8 cellular contexts compared by ENCODE assay signal in the genomic region with DNA sequence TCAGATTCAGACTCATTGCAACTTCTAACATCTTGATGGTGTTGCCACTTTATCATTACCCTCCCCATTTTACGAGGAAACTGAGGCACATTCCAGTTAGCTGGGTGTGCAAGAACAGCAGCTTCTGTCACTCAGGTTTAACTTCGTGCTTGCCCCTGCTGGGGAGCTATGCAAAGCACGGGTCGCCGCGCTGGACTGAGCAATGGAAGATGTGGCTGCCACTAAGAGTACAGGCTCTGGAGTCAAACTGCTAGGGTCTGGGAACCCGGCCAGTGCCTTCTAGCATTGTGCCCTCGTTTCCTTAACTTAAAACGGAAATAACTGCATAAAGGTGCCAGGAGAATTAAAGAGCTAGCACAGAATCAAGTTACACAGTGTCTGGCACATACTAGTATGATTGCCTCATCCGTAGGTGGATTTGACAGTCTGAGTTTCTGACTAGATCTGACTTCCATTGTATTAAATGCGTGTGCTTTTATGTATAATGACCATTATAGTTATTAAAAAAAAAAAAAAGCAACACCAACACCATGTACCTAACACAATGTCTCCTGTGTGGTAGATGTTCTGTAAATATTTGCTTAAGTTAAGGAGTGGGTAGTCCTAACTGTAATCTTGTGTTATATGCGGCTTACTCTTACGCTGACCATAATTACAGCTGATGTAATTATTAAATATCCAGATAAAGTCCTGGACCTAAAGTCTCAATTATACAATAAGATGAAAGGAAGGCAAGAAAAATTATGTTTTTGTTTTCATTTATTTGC. TPM values are rescaled to one million over a fixed set of nuclear protein-coding genes. Genes with fewer than 3 reads are reported as not detected.
DNase-seq lines count a peak whose midpoint lies in the region; ATAC-seq and TF ChIP-seq lines count a peak whose summit lies in the region.

No MANE protein-coding gene starts in this region.

- H3K36me3 ChIP-seq in BLaER1 treated with 17β-estradiol and CSF1 and Interleukin-3, amounts not matched to agents 10 nM and 100 nM = peaks cover 23 to 44% (median 40%) of the 10 kb centered on the region in 11 experiments
- peaks cover 0 to 30% (median 0%) of the 10 kb centered on the region in 3 donors for H3K36me3 ChIP-seq in esophagus squamous epithelium
- peaks cover 0 to 18% (median 4%) of the 10 kb centered on the region in 3 experiments for H3K36me3 ChIP-seq in naive thymus-derived CD4-positive, alpha-beta T cell (ENCODE audit: control insufficient read depth in 2 of 3, insufficient read depth in 3 of 3, low read length in 3 of 3)

- peak overlapping the region; percentile 80 to 95 (median 88) for H3K4me2 ChIP-seq in BLaER1 treated with 17β-estradiol and CSF1 and Interleukin-3, amounts not matched to agents 10 nM and 100 nM

- peaks cover 0 to 8% (median 0%) of the 10 kb centered on the region in 5 donors for H3K27me3 Mint-ChIP-seq in naive thymus-derived CD4-positive, alpha-beta T cell

- H3K27ac ChIP-seq in BLaER1 treated with 17β-estradiol and CSF1 and Interleukin-3, amounts not matched to agents 10 nM and 100 nM = peak overlapping the region; percentile 94 to 99 (median 97)
- peak overlapping the region; percentile 79 to 98 (median 92) for H3K27ac ChIP-seq in esophagus squamous epithelium
- H3K27ac ChIP-seq in naive thymus-derived CD4-positive, alpha-beta T cell (ENCODE audit: low read depth, low read length) = peak overlapping the region; percentile 68

- intact Hi-C loops in esophagus squamous epithelium (cut with DNase I) = no loop called here
- intact Hi-C loops in naive thymus-derived CD4-positive, alpha-beta T cell (cut with micrococcal nuclease) = loop anchor here (2.0 to 10.0 kb wide), 5 partner anchors 27 to 673 kb away; a partner anchor contains a TSS

- ATAC-seq in GM18907 (IDR thresholded peaks at IDR 0.05; ENCODE audit: unreplicated experiment) = peak; percentile 83
- ATAC-seq in HG03097 (IDR thresholded peaks at IDR 0.05; ENCODE audit: low FRiP score, unreplicated experiment) = peak; percentile 62
- peak; percentile 75 for ATAC-seq in naive thymus-derived CD4-positive, alpha-beta T cell

- peak in 2 of 4 donors; percentile 10 to 27 for TF ChIP-seq POLR2A in esophagus squamous epithelium (IDR thresholded peaks at IDR 0.05)

- peak overlapping the region; percentile 77 to 96 (median 93) for H3K4me3 Mint-ChIP-seq in naive thymus-derived CD4-positive, alpha-beta T cell

- 9% methylated on average over 8 to 12 of the region's 13 CpGs for WGBS in esophagus squamous epithelium, 2 donors

- peak overlapping the region; percentile 71 to 93 (median 89) for H3K27ac Mint-ChIP-seq in naive thymus-derived CD4-positive, alpha-beta T cell

- CTCF ChIA-PET in naive thymus-derived CD4-positive, alpha-beta T cell (lab: Charles Lee) = no interaction called here

- H4K20me1 ChIP-seq in BLaER1 treated with 17β-estradiol and CSF1 and Interleukin-3, amounts not matched to agents 10 nM and 100 nM = peaks cover 0 to 24% (median 17%) of the 10 kb centered on the region in 11 experiments; a peak in 13 of 22 replicates

- no peaks in the 10 kb centered on the region for H3K27me3 ChIP-seq in BLaER1 treated with 17β-estradiol and CSF1 and Interleukin-3, amounts not matched to agents 10 nM and 100 nM
- no peaks in the 10 kb centered on the region for H3K27me3 ChIP-seq in esophagus squamous epithelium
- H3K27me3 ChIP-seq in naive thymus-derived CD4-positive, alpha-beta T cell (ENCODE audit: control insufficient read depth in 2 of 2, insufficient read depth in 2 of 2, low read length in 2 of 2) = no peaks in the 10 kb centered on the region

- H3K9ac ChIP-seq in BLaER1 treated with 17β-estradiol and CSF1 and Interleukin-3, amounts not matched to agents 10 nM and 100 nM = peak overlapping the region; percentile 90 to 98 (median 96)

- peak in 3 of 6 experiments; percentile 13 to 29 (median 19) for TF ChIP-seq CTCF in esophagus squamous epithelium (IDR thresholded peaks at IDR 0.05)

- H3K9me3 Mint-ChIP-seq in naive thymus-derived CD4-positive, alpha-beta T cell = peaks cover 0 to 52% (median 22%) of the 10 kb centered on the region in 11 donors

- POLR2A ChIA-PET in naive thymus-derived CD4-positive, alpha-beta T cell (lab: Charles Lee) = interaction anchor here (1.9 kb wide), 1 partner anchor 88 kb away, joined by 5 read pairs; no protein-coding TSS in a partner anchor

- H3K36me3 Mint-ChIP-seq in naive thymus-derived CD4-positive, alpha-beta T cell = peaks cover 11 to 42% (median 39%) of the 10 kb centered on the region in 5 donors

- H3K4me1 ChIP-seq in BLaER1 treated with 17β-estradiol and CSF1 and Interleukin-3, amounts not matched to agents 10 nM and 100 nM = peaks cover 43 to 68% (median 62%) of the 10 kb centered on the region in 10 experiments
- H3K4me1 ChIP-seq in esophagus squamous epithelium = peaks cover 18 to 74% (median 40%) of the 10 kb centered on the region in 3 donors
- H3K4me1 ChIP-seq in naive thymus-derived CD4-positive, alpha-beta T cell (ENCODE audit: control insufficient read depth in 2 of 2, insufficient read depth in 2 of 2, low read length in 2 of 2) = peaks cover 8 to 10% of the 10 kb centered on the region in 2 donors

- peaks cover 14 to 46% (median 34%) of the 10 kb centered on the region in 7 donors for H3K4me1 Mint-ChIP-seq in naive thymus-derived CD4-positive, alpha-beta T cell

- peak overlapping the region; percentile 55 to 79 (median 72) for H3K4me3 ChIP-seq in BLaER1 treated with 17β-estradiol and CSF1 and Interleukin-3, amounts not matched to agents 10 nM and 100 nM
- H3K4me3 ChIP-seq in esophagus squamous epithelium = peak overlapping the region; percentile 45 to 81 (median 59)
- H3K4me3 ChIP-seq in naive thymus-derived CD4-positive, alpha-beta T cell (ENCODE audit: low read length) = peak overlapping the region; percentile 81

- peaks cover 26 to 42% (median 36%) of the 10 kb centered on the region in 11 experiments for H3K9me3 ChIP-seq in BLaER1 treated with 17β-estradiol and CSF1 and Interleukin-3, amounts not matched to agents 10 nM and 100 nM (replicated peaks in 1 of 11)
- no peaks in the 10 kb centered on the region for H3K9me3 ChIP-seq in esophagus squamous epithelium
- peaks cover 0 to 26% (median 8%) of the 10 kb centered on the region in 3 experiments for H3K9me3 ChIP-seq in naive thymus-derived CD4-positive, alpha-beta T cell (ENCODE audit: control insufficient read depth in 2 of 3, low read length in 3 of 3)

- DNase-seq in NCI-H446 treated with DMSO at 0.1 percent for 48 hours (lab: John Stamatoyannopoulos, UW) = peak; percentile 22
- DNase-seq in activated T-cell treated with anti-CD3 and anti-CD28 coated beads for 48 hours (ENCODE audit: low read depth) = peak; percentile 39
- no peak for DNase-seq in esophagus squamous epithelium (lab: John Stamatoyannopoulos, UW)
- peak in 8 of 9 donors; percentile 22 to 57 (median 44) for DNase-seq in naive thymus-derived CD4-positive, alpha-beta T cell
- peak; percentile 66 for DNase-seq in superior temporal gyrus (ENCODE audit: extremely low spot score)

RNA-seq across cellular contexts. Expression of a gene that starts 0.8 kb away (rescaled TPM):
- total RNA-seq in esophagus squamous epithelium = 10 to 100 TPM in 2 of 4 donors, 1 to 10 TPM in 2; 3.6 to 14.5 (median 8.0) TPM
- 10 to 100 TPM; 13.1 to 33.6 (median 27.4) TPM for total RNA-seq in naive thymus-derived CD4-positive, alpha-beta T cell
- polyA plus RNA-seq in naive thymus-derived CD4-positive, alpha-beta T cell = 10 to 100 TPM; 41.1 to 44.7 TPM

RNA-seq across cellular contexts. Expression of a gene that starts 23.0 kb away (rescaled TPM):
- 100 to 1,000 TPM in 1 of 4 donors, 10 to 100 TPM in 1, 1 to 10 TPM in 2; 2.5 to 116 (median 27.5) TPM for total RNA-seq in esophagus squamous epithelium
- 1 to 10 TPM in 1 of 5 experiments, under 1 TPM in 3, not detected in 1; 0.24 to 4.0 (median 0.61) TPM for total RNA-seq in naive thymus-derived CD4-positive, alpha-beta T cell
- polyA plus RNA-seq in naive thymus-derived CD4-positive, alpha-beta T cell = under 1 TPM; 0.41 to 0.67 TPM

RNA-seq across cellular contexts. Expression of a gene that starts 42.0 kb away (rescaled TPM):
- total RNA-seq in esophagus squamous epithelium = 10 to 100 TPM in 1 of 4 donors, 1 to 10 TPM in 3; 1.7 to 22.5 (median 7.4) TPM
- 10 to 100 TPM in 1 of 5 experiments, 1 to 10 TPM in 4; 1.9 to 53.4 (median 3.0) TPM for total RNA-seq in naive thymus-derived CD4-positive, alpha-beta T cell
- 1 to 10 TPM in 1 of 2 donors, under 1 TPM in 1; 0.84 to 1.3 TPM for polyA plus RNA-seq in naive thymus-derived CD4-positive, alpha-beta T cell
